ENCODE assay signal across 8 cellular contexts in the genomic region with DNA sequence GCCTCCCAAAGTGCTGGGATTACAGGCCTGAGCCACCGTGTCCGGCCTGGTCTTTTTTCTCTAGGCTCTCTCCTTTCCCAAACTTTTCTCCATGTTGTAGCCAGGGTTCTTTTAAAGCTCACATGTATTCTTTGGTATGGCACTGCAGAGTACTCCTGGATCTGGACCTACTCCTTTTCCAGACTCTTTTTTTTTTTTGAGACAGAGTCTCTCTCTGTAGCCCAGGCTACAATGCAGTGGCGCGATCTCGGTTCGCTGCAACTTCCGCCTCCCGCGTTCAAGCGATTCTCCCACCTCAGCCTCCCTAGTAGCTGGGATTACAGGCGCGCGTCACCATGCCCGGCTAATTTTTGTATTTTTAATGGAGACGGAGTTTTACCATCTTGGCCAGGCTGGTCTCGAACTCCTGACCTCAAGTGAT. TPM values are rescaled to one million over a fixed set of nuclear protein-coding genes. Genes with fewer than 3 reads are reported as not detected.
A peak's percentile ranks its signal among the peaks of the same experiment; 100 is the strongest.
DNase-seq lines count a peak whose midpoint lies in the region.

No MANE protein-coding gene starts in this region.

- H3K27me3 ChIP-seq in subcutaneous abdominal adipose tissue (ENCODE audit: control insufficient read depth in 5 of 5, insufficient read depth in 4 of 5, low read length in 5 of 5): no peaks in the 10 kb centered on the region

- peak overlapping the region in 3 of 5 donors; percentile 75 to 94 (median 93) for H3K9ac ChIP-seq in subcutaneous abdominal adipose tissue (ENCODE audit: low read length in 5 of 5)

- H3K27ac Mint-ChIP-seq in activated T-helper 2 cell treated with anti-CD3 and anti-CD28 coated beads, Interferon-gamma antibody, Interleukin-2, Interleukin-4, amounts not matched to agents 10 μg/mL and 5 μg/mL and 100 μg/mL, durations not matched to agents 14 hours and 24 hours and 36 hours: peak overlapping the region; percentile 97
- peak overlapping the region; percentile 94 to 100 (median 96) for H3K27ac Mint-ChIP-seq in immature natural killer cell

- no peaks in the 10 kb centered on the region for H3K9me3 ChIP-seq in subcutaneous abdominal adipose tissue (ENCODE audit: control insufficient read depth in 5 of 5, low read length in 5 of 5)

- H3K4me3 ChIP-seq in subcutaneous abdominal adipose tissue (ENCODE audit: low read depth in 1 of 5, low read length in 5 of 5): peak overlapping the region; percentile 63 to 95 (median 82)

- peaks cover 33% of the 10 kb centered on the region for H3K36me3 Mint-ChIP-seq in activated T-helper 2 cell treated with anti-CD3 and anti-CD28 coated beads, Interferon-gamma antibody, Interleukin-2, Interleukin-4, amounts not matched to agents 10 μg/mL and 5 μg/mL and 100 μg/mL, durations not matched to agents 14 hours and 24 hours and 36 hours (ENCODE audit: low read depth)
- H3K36me3 Mint-ChIP-seq in immature natural killer cell: peaks cover 10 to 16% (median 12%) of the 10 kb centered on the region in 3 donors

- peaks cover 10 to 26% (median 21%) of the 10 kb centered on the region in 5 donors for H3K36me3 ChIP-seq in subcutaneous abdominal adipose tissue (ENCODE audit: control insufficient read depth in 5 of 5, insufficient read depth in 5 of 5, low read length in 5 of 5)

- H3K27ac ChIP-seq in subcutaneous abdominal adipose tissue (ENCODE audit: low read depth, low read length): peak overlapping the region; percentile 85

- peak; percentile 8 for DNase-seq in activated CD4-positive, alpha-beta T cell treated with anti-CD3 and anti-CD28 coated beads for 1 hour
- no peak for DNase-seq in activated CD4-positive, alpha-beta T cell treated with anti-CD3 and anti-CD28 coated beads for 48 hours
- no peak for DNase-seq in activated T-helper 2 cell treated with anti-CD3 and anti-CD28 coated beads, Interferon-gamma antibody, Interleukin-2, Interleukin-4, amounts not matched to agents 10 μg/mL and 5 μg/mL and 100 μg/mL, durations not matched to agents 14 hours and 24 hours and 36 hours (ENCODE audit: low spot score)
- DNase-seq in immature natural killer cell (no peak), DMS114 treated with DMSO at 0.1 percent for 48 hours (lab: John Stamatoyannopoulos, UW; ENCODE audit: unreplicated experiment) (no peak), DMS 273 treated with DMSO at 0.1 percent for 48 hours (lab: John Stamatoyannopoulos, UW) (no peak), G401 (ENCODE audit: low spot score) (no peak)

- peaks cover 27% of the 10 kb centered on the region for H3K4me1 Mint-ChIP-seq in activated T-helper 2 cell treated with anti-CD3 and anti-CD28 coated beads, Interferon-gamma antibody, Interleukin-2, Interleukin-4, amounts not matched to agents 10 μg/mL and 5 μg/mL and 100 μg/mL, durations not matched to agents 14 hours and 24 hours and 36 hours (ENCODE audit: low read depth)
- peaks cover 37 to 45% of the 10 kb centered on the region in 2 donors for H3K4me1 Mint-ChIP-seq in immature natural killer cell

- in situ Hi-C loops in G401 (cut with HindIII; ENCODE audit: low sequenced_read_pairs): no loop called here

- H3K4me3 Mint-ChIP-seq in activated T-helper 2 cell treated with anti-CD3 and anti-CD28 coated beads, Interferon-gamma antibody, Interleukin-2, Interleukin-4, amounts not matched to agents 10 μg/mL and 5 μg/mL and 100 μg/mL, durations not matched to agents 14 hours and 24 hours and 36 hours (ENCODE audit: low read depth): peak overlapping the region; percentile 93
- peak overlapping the region; percentile 89 to 99 (median 92) for H3K4me3 Mint-ChIP-seq in immature natural killer cell

- H3K9me3 Mint-ChIP-seq in activated T-helper 2 cell treated with anti-CD3 and anti-CD28 coated beads, Interferon-gamma antibody, Interleukin-2, Interleukin-4, amounts not matched to agents 10 μg/mL and 5 μg/mL and 100 μg/mL, durations not matched to agents 14 hours and 24 hours and 36 hours: no peaks in the 10 kb centered on the region
- peaks cover 0 to 2% (median 0%) of the 10 kb centered on the region in 6 donors for H3K9me3 Mint-ChIP-seq in immature natural killer cell

- no peaks in the 10 kb centered on the region for H3K27me3 Mint-ChIP-seq in activated T-helper 2 cell treated with anti-CD3 and anti-CD28 coated beads, Interferon-gamma antibody, Interleukin-2, Interleukin-4, amounts not matched to agents 10 μg/mL and 5 μg/mL and 100 μg/mL, durations not matched to agents 14 hours and 24 hours and 36 hours (ENCODE audit: low read depth)
- H3K27me3 Mint-ChIP-seq in immature natural killer cell (ENCODE audit: low read depth in 3 of 3): peaks cover 13 to 20% (median 15%) of the 10 kb centered on the region in 3 donors

- peaks cover 0 to 17% (median 14%) of the 10 kb centered on the region in 5 donors for H3K4me1 ChIP-seq in subcutaneous abdominal adipose tissue (ENCODE audit: control insufficient read depth in 5 of 5, insufficient read depth in 5 of 5, low read length in 5 of 5)

- intact Hi-C loops in activated T-helper 2 cell treated with anti-CD3 and anti-CD28 coated beads, Interferon-gamma antibody, Interleukin-2, Interleukin-4, amounts not matched to agents 10 μg/mL and 5 μg/mL and 100 μg/mL, durations not matched to agents 14 hours and 24 hours and 36 hours (cut with micrococcal nuclease): loop anchor here (2.0 kb wide), 1 partner anchor 69 kb away; the partner anchor contains the start of gene SESN2

RNA-seq across cellular contexts. Expression of gene MED18, which starts 0.6 kb away (rescaled TPM):
- total RNA-seq in activated T-helper 2 cell treated with anti-CD3 and anti-CD28 coated beads, Interferon-gamma antibody, Interleukin-2, Interleukin-4, amounts not matched to agents 10 μg/mL and 5 μg/mL and 100 μg/mL, durations not matched to agents 14 hours and 24 hours and 36 hours: 18.2 and 18.5 TPM in 2 replicates
- polyA plus RNA-seq in immature natural killer cell: 10 to 100 TPM in 1 of 3 donors, 1 to 10 TPM in 2; 2.3 to 15.8 (median 4.5) TPM
- 25.8 and 35.6 TPM in 2 replicates for total RNA-seq in G401 (2014; rRNA removed; shearing (Covaris generic))

RNA-seq across cellular contexts. Expression of gene PHACTR4, which starts 41.3 kb away (rescaled TPM):
- 30.2 and 32.1 TPM in 2 replicates for total RNA-seq in activated T-helper 2 cell treated with anti-CD3 and anti-CD28 coated beads, Interferon-gamma antibody, Interleukin-2, Interleukin-4, amounts not matched to agents 10 μg/mL and 5 μg/mL and 100 μg/mL, durations not matched to agents 14 hours and 24 hours and 36 hours
- polyA plus RNA-seq in immature natural killer cell: 10 to 100 TPM in 1 of 3 donors, 1 to 10 TPM in 2; 4.2 to 22.5 (median 6.9) TPM
- 3.4 and 4.8 TPM in 2 replicates for total RNA-seq in G401 (2014; rRNA removed; shearing (Covaris generic))
